In genomic region chrX:46408553-46409407, GRCh38 we compare ENCODE assay signal across 8 cellular contexts.
DNase-seq lines count a peak whose midpoint lies in the region; ATAC-seq and TF ChIP-seq lines count a peak whose summit lies in the region.

No MANE protein-coding gene starts in this region.

- intact Hi-C loops in naive thymus-derived CD4-positive, alpha-beta T cell (cut with micrococcal nuclease): loop anchor here (1.0 to 10.0 kb wide), 6 partner anchors 28 to 894 kb away; partner anchors contain the start of gene ZNF674 (in 1 of the 2)

- no peak overlapping the region for H3K27ac ChIP-seq in naive thymus-derived CD4-positive, alpha-beta T cell (ENCODE audit: low read depth, low read length)

- H3K36me3 Mint-ChIP-seq in naive thymus-derived CD4-positive, alpha-beta T cell: no peaks in the 10 kb centered on the region
- H3K36me3 Mint-ChIP-seq in stimulated activated effector memory CD8-positive, alpha-beta T cell treated with anti-CD3 and anti-CD28 coated beads, Interleukin-12 subunit alpha, Interleukin-12 subunit beta, amount 100 ng/mL, for 72 hours: no peaks in the 10 kb centered on the region

- no peaks in the 10 kb centered on the region for H3K9me3 Mint-ChIP-seq in naive thymus-derived CD4-positive, alpha-beta T cell
- H3K9me3 Mint-ChIP-seq in stimulated activated effector memory CD8-positive, alpha-beta T cell treated with anti-CD3 and anti-CD28 coated beads, Interleukin-12 subunit alpha, Interleukin-12 subunit beta, amount 100 ng/mL, for 72 hours: no peaks in the 10 kb centered on the region

- no peak overlapping the region for H3K4me3 ChIP-seq in naive thymus-derived CD4-positive, alpha-beta T cell (ENCODE audit: low read length)

- peaks cover 0 to 2% (median 0%) of the 10 kb centered on the region in 7 donors for H3K4me1 Mint-ChIP-seq in naive thymus-derived CD4-positive, alpha-beta T cell
- H3K4me1 Mint-ChIP-seq in stimulated activated effector memory CD8-positive, alpha-beta T cell treated with anti-CD3 and anti-CD28 coated beads, Interleukin-12 subunit alpha, Interleukin-12 subunit beta, amount 100 ng/mL, for 72 hours: no peaks in the 10 kb centered on the region

- H3K27me3 ChIP-seq in naive thymus-derived CD4-positive, alpha-beta T cell (ENCODE audit: control insufficient read depth in 2 of 2, insufficient read depth in 2 of 2, low read length in 2 of 2): no peaks in the 10 kb centered on the region

- H3K27ac Mint-ChIP-seq in naive thymus-derived CD4-positive, alpha-beta T cell: peak overlapping the region in 1 of 9 donors; percentile 59
- H3K27ac Mint-ChIP-seq in stimulated activated effector memory CD8-positive, alpha-beta T cell treated with anti-CD3 and anti-CD28 coated beads, Interleukin-12 subunit alpha, Interleukin-12 subunit beta, amount 100 ng/mL, for 72 hours: no peak overlapping the region

- H3K9me3 ChIP-seq in naive thymus-derived CD4-positive, alpha-beta T cell (ENCODE audit: control insufficient read depth in 2 of 3, low read length in 3 of 3): no peaks in the 10 kb centered on the region

- peaks cover 0 to 5% (median 0%) of the 10 kb centered on the region in 5 donors for H3K27me3 Mint-ChIP-seq in naive thymus-derived CD4-positive, alpha-beta T cell

- DNase-seq in AG08395 (ENCODE audit: low spot score): peak; percentile 76
- DNase-seq in GM13976 (ENCODE audit: low spot score): peak; percentile 51
- DNase-seq in NCI-H526 (lab: John Stamatoyannopoulos, UW): peak; percentile 12 to 57
- peak; percentile 6 to 42 (median 20) for DNase-seq in activated CD8-positive, alpha-beta memory T cell treated with anti-CD3 and anti-CD28 coated beads for 48 hours (ENCODE audit: low read depth in 2 of 3, low spot score in 2 of 3)
- peak; percentile 40 for DNase-seq in epidermal melanocyte (ENCODE audit: insufficient read length, low spot score)
- peak; percentile 12 to 61 (median 38) for DNase-seq in naive thymus-derived CD4-positive, alpha-beta T cell
- DNase-seq in stimulated activated effector memory CD8-positive, alpha-beta T cell treated with anti-CD3 and anti-CD28 coated beads, Interleukin-12 subunit alpha, Interleukin-12 subunit beta, amount 100 ng/mL, for 72 hours (ENCODE audit: low spot score in 2 of 2): peak; percentile 29 to 68
- DNase-seq in mesenteric fat pad (ENCODE audit: low spot score): no peak

- POLR2A ChIA-PET in naive thymus-derived CD4-positive, alpha-beta T cell (lab: Charles Lee): no interaction called here

- H3K4me3 Mint-ChIP-seq in naive thymus-derived CD4-positive, alpha-beta T cell: no peak overlapping the region
- H3K4me3 Mint-ChIP-seq in stimulated activated effector memory CD8-positive, alpha-beta T cell treated with anti-CD3 and anti-CD28 coated beads, Interleukin-12 subunit alpha, Interleukin-12 subunit beta, amount 100 ng/mL, for 72 hours: no peak overlapping the region

- ATAC-seq in naive thymus-derived CD4-positive, alpha-beta T cell: peak; percentile 54
- no peak for ATAC-seq in stimulated activated effector memory CD8-positive, alpha-beta T cell treated with anti-CD3 and anti-CD28 coated beads, Interleukin-12 subunit alpha, Interleukin-12 subunit beta, amount 100 ng/mL, for 72 hours

- peak; percentile 84 for TF ChIP-seq CTCF in GM13976 (IDR thresholded peaks at IDR 0.05; ENCODE audit: borderline replicate concordance, control extremely low read depth, extremely low read depth, insufficient read depth, missing control alignments)

- CTCF ChIA-PET in naive thymus-derived CD4-positive, alpha-beta T cell (lab: Charles Lee): interaction anchor here (1.1 to 2.0 kb wide), 5 partner anchors 18 to 893 kb away, joined by 3 to 12 read pairs (median 6); no protein-coding TSS in a partner anchor

- in situ Hi-C loops in GM13976 (cut with MboI; ENCODE audit: low sequenced_read_pairs, unreplicated experiment): no loop called here

- H3K4me1 ChIP-seq in naive thymus-derived CD4-positive, alpha-beta T cell (ENCODE audit: control insufficient read depth in 2 of 2, insufficient read depth in 2 of 2, low read length in 2 of 2): no peaks in the 10 kb centered on the region

- no peaks in the 10 kb centered on the region for H3K36me3 ChIP-seq in naive thymus-derived CD4-positive, alpha-beta T cell (ENCODE audit: control insufficient read depth in 2 of 3, insufficient read depth in 3 of 3, low read length in 3 of 3)
